1 cellular context compared by ENCODE assay signal in genomic region chr3:58474967-58475578, GRCh38.
TF ChIP-seq lines count a peak whose summit lies in the region.

No MANE protein-coding gene starts in this region.

TF ChIP-seq in HepG2, 621 proteins besides CTCF, POLR2A, EP300 and RAD21 (continued from another document):
- TF ChIP-seq ZNF574 (CRISPR knock-in tag; IDR thresholded peaks at IDR 0.05) (no peak), ZNF589 (CRISPR knock-in tag; conservative IDR thresholded peaks at IDR 0.05) (0 out of 2 replicates have a peak, but pooled peaks have one; percentile 25), HNRNPUL1 (IDR thresholded peaks at IDR 0.05; ENCODE audit: low read depth, low read length) (no peak), NPAS2 (CRISPR knock-in tag; IDR thresholded peaks at IDR 0.05; ENCODE audit: borderline replicate concordance) (no peak), ARID3A (IDR thresholded peaks at IDR 0.05; ENCODE audit: low read depth, low read length) (0 out of 2 replicates have a peak, but pooled peaks have one; percentile 29), ZNF878 (CRISPR knock-in tag; IDR thresholded peaks at IDR 0.05) (no peak), ZBTB38 (CRISPR knock-in tag; IDR thresholded peaks at IDR 0.05) (no peak), TCF7 (IDR thresholded peaks at IDR 0.05; ENCODE audit: low read depth) (no peak), NCOA5 (CRISPR knock-in tag; IDR thresholded peaks at IDR 0.05) (no peak), TEF (CRISPR knock-in tag; IDR thresholded peaks at IDR 0.05) (no peak), XRCC5 (optimal IDR thresholded peaks at IDR 0.05; ENCODE audit: low read length) (no peak), TBX2 (CRISPR knock-in tag; IDR thresholded peaks at IDR 0.05; ENCODE audit: borderline replicate concordance) (peak; percentile 14; the same call in 1 of the 2 replicates), ZNF263 (CRISPR knock-in tag; IDR thresholded peaks at IDR 0.05) (no peak), NAIF1 (CRISPR knock-in tag; IDR thresholded peaks at IDR 0.05; ENCODE audit: borderline replicate concordance) (no peak)
- TF ChIP-seq, protein P1, sequence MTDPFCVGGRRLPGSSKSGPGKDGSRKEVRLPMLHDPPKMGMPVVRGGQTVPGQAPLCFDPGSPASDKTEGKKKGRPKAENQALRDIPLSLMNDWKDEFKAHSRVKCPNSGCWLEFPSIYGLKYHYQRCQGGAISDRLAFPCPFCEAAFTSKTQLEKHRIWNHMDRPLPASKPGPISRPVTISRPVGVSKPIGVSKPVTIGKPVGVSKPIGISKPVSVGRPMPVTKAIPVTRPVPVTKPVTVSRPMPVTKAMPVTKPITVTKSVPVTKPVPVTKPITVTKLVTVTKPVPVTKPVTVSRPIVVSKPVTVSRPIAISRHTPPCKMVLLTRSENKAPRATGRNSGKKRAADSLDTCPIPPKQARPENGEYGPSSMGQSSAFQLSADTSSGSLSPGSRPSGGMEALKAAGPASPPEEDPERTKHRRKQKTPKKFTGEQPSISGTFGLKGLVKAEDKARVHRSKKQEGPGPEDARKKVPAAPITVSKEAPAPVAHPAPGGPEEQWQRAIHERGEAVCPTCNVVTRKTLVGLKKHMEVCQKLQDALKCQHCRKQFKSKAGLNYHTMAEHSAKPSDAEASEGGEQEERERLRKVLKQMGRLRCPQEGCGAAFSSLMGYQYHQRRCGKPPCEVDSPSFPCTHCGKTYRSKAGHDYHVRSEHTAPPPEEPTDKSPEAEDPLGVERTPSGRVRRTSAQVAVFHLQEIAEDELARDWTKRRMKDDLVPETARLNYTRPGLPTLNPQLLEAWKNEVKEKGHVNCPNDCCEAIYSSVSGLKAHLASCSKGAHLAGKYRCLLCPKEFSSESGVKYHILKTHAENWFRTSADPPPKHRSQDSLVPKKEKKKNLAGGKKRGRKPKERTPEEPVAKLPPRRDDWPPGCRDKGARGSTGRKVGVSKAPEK (CRISPR knock-in tag; IDR thresholded peaks at IDR 0.05; ENCODE audit: borderline replicate concordance) = no peak
